8 cellular contexts compared by ENCODE assay signal in genomic region chr5:159207616-159208507, GRCh38. TPM values are rescaled to one million over a fixed set of nuclear protein-coding genes. Genes with fewer than 3 reads are reported as not detected.
DNase-seq lines count a peak whose midpoint lies in the region; ATAC-seq and TF ChIP-seq lines count a peak whose summit lies in the region.

No MANE protein-coding gene starts in this region.

- peak; percentile 53 for ATAC-seq in GM21619 (IDR thresholded peaks at IDR 0.05; ENCODE audit: unreplicated experiment)

- TF ChIP-seq POLR2A in stomach (IDR thresholded peaks at IDR 0.05), result no peak

- TF ChIP-seq EP300 in stomach (IDR thresholded peaks at IDR 0.05), result no peak

- intact Hi-C loops in stomach (cut with DNase I; ENCODE audit: low total_unique reads), result no loop called here

- peaks cover 1% of the 10 kb centered on the region for H3K36me3 Mint-ChIP-seq in neural progenitor cell

- H2AFZ ChIP-seq in neural progenitor cell (replicated peaks), result peak overlapping the region; percentile 39

- H3K9ac ChIP-seq in neural progenitor cell, result peak overlapping the region; percentile 70

- peaks cover 38% of the 10 kb centered on the region for H4K20me1 ChIP-seq in neural progenitor cell (ENCODE audit: low read depth)

- peaks cover 6% of the 10 kb centered on the region for H3K27me3 Mint-ChIP-seq in neural progenitor cell (ENCODE audit: insufficient read depth, low read depth)

- peak overlapping the region; percentile 100 for H3K27ac Mint-ChIP-seq in neural progenitor cell

- TF ChIP-seq CTCF in fibroblast of villous mesenchyme (IDR thresholded peaks at IDR 0.05; ENCODE audit: insufficient read depth, low read depth, low read length) (no peak), neural progenitor cell (IDR thresholded peaks at IDR 0.05) (peak; percentile 11), stomach (IDR thresholded peaks at IDR 0.05) (no peak)

- H3K4me3 Mint-ChIP-seq in neural progenitor cell, result peak overlapping the region; percentile 98

- peak overlapping the region; percentile 98 for H3K4me2 ChIP-seq in neural progenitor cell

- H3K9me3 ChIP-seq in neural progenitor cell (ENCODE audit: low read depth) (no peaks in the 10 kb centered on the region), stomach (no peaks in the 10 kb centered on the region)

- H3K4me3 ChIP-seq in Jurkat, Clone E6-1 (ENCODE audit: low read length), result peak overlapping the region; percentile 88
- H3K4me3 ChIP-seq in fibroblast of villous mesenchyme (ENCODE audit: low read depth, low read length) (peak overlapping the region; percentile 78), neural progenitor cell (peak overlapping the region; percentile 93), stomach (peak overlapping the region; percentile 85 to 94 (median 89))

- H3K36me3 ChIP-seq in neural progenitor cell (no peaks in the 10 kb centered on the region), stomach (peaks cover 0 to 5% (median 0%) of the 10 kb centered on the region in 4 donors)

- H3K79me2 ChIP-seq in neural progenitor cell (ENCODE audit: low read depth), result peaks cover 63% of the 10 kb centered on the region

- DNase-seq in DMS79 treated with DMSO at 0.1 percent for 48 hours (lab: John Stamatoyannopoulos, UW), result peak; percentile 45
- DNase-seq in Jurkat, Clone E6-1 (ENCODE audit: low read depth, low spot score), result peak; percentile 89
- peak; percentile 29 to 73 for DNase-seq in SHP77 (lab: John Stamatoyannopoulos, UW)
- peak; percentile 54 for DNase-seq in activated gamma-delta T cell (lab: John Stamatoyannopoulos, UW)
- peak; percentile 82 for DNase-seq in fibroblast of villous mesenchyme (ENCODE audit: low read depth)
- peak; percentile 89 for DNase-seq in neural progenitor cell (ENCODE audit: low spot score)
- DNase-seq in stomach, result peak; percentile 82

- H3K4me1 ChIP-seq in neural progenitor cell (peaks cover 30% of the 10 kb centered on the region), stomach (peaks cover 40 to 71% (median 54%) of the 10 kb centered on the region in 4 donors)

- peak overlapping the region; percentile 84 for H3K27ac ChIP-seq in neural progenitor cell
- peak overlapping the region; percentile 94 to 99 (median 97) for H3K27ac ChIP-seq in stomach

- H3F3A ChIP-seq in neural progenitor cell (ENCODE audit: low read depth), result peaks cover 18% of the 10 kb centered on the region

- peaks cover 51% of the 10 kb centered on the region for H3K4me1 Mint-ChIP-seq in neural progenitor cell

- H3K9me3 Mint-ChIP-seq in neural progenitor cell, result no peaks in the 10 kb centered on the region

- 0% methylated on average over 35 to 36 of the region's 36 CpGs for WGBS in stomach, 5 donors

- H3K27me3 ChIP-seq in neural progenitor cell, result no peaks in the 10 kb centered on the region
- no peaks in the 10 kb centered on the region for H3K27me3 ChIP-seq in stomach

RNA-seq across cellular contexts. Expression of gene RNF145, which starts 1.5 kb away (rescaled TPM):
- polyA plus RNA-seq in Jurkat, Clone E6-1 (2012; ENCODE audit: insufficient read depth, insufficient read length), result 44.3 TPM
- total RNA-seq in fibroblast of villous mesenchyme, result 52.5 and 84.2 TPM in 2 replicates
- 65.2 and 80.0 TPM in 2 replicates for total RNA-seq in neural progenitor cell (ENCODE audit: low replicate concordance)
- 10 to 100 TPM in 4 of 5 donors, 1 to 10 TPM in 1; 7.0 to 96.9 (median 68.8) TPM for total RNA-seq in stomach
- 10 to 100 TPM; 17.5 to 42.7 (median 24.3) TPM for polyA plus RNA-seq in stomach

RNA-seq across cellular contexts. Expression of gene UBLCP1, which starts 55.2 kb away (rescaled TPM):
- 20.5 TPM for polyA plus RNA-seq in Jurkat, Clone E6-1 (2012; ENCODE audit: insufficient read depth, insufficient read length)
- total RNA-seq in fibroblast of villous mesenchyme (32.5 and 36.7 TPM in 2 replicates), neural progenitor cell (ENCODE audit: low replicate concordance) (43.4 and 79.1 TPM in 2 replicates), stomach (10 to 100 TPM in 2 of 5 donors, 1 to 10 TPM in 3; 1.2 to 24.4 (median 8.0) TPM)
- 10 to 100 TPM; 16.5 to 20.0 (median 16.8) TPM for polyA plus RNA-seq in stomach

Comparison
In these comparisons a context has a peak if more than half of its experiments do, and no peak if none do; other contexts are left out.
1. Peak in every context shown above with its lines: DNase-seq, ATAC-seq, H3K4me3 ChIP-seq and H3K27ac ChIP-seq.